10 cellular contexts compared by ENCODE assay signal in genomic region chr11:92269021-92269420, GRCh38. TPM values are rescaled to one million over a fixed set of nuclear protein-coding genes. Genes with fewer than 3 reads are reported as not detected.
A peak's percentile ranks its signal among the peaks of the same experiment; 100 is the strongest.
DNase-seq lines count a peak whose midpoint lies in the region; ATAC-seq and TF ChIP-seq lines count a peak whose summit lies in the region.
"Had no signal": no experiment of that assay in that cellular context is flagged by ENCODE, and none has a peak within 500 bp of the region (broad histone marks: within the 10 kb centered on the region; RNA-seq: fewer than 3 reads in every experiment).

No MANE protein-coding gene starts in this region.

- H3K27me3 ChIP-seq in skeletal muscle satellite cell (ENCODE audit: control insufficient read depth, insufficient read depth, low read length), result no peaks in the 10 kb centered on the region

- POLR2A ChIA-PET in WTC11 (lab: Charles Lee), result no interaction called here

- H3K4me1 ChIP-seq in skeletal muscle satellite cell (ENCODE audit: control insufficient read depth, insufficient read depth, low read length), result peaks cover 13% of the 10 kb centered on the region

- peak overlapping the region; percentile 27 for H3K4me2 ChIP-seq in skeletal muscle satellite cell (ENCODE audit: low read length)

- CTCF ChIA-PET in WTC11 (lab: Charles Lee), result interaction anchor here (1.2 to 1.4 kb wide), 2 partner anchors 71 to 132 kb away, joined by 3 to 5 read pairs; no protein-coding TSS in a partner anchor

- H3K9ac ChIP-seq in skeletal muscle satellite cell (ENCODE audit: low read depth, low read length), result peak overlapping the region; percentile 8

- no peaks in the 10 kb centered on the region for H3K9me3 ChIP-seq in skeletal muscle satellite cell (replicated peaks; ENCODE audit: low read length)

- no peak overlapping the region for H3K4me3 Mint-ChIP-seq in WTC11
- H3K4me3 Mint-ChIP-seq: naive B cell had no signal

- peaks cover 2% of the 10 kb centered on the region; the same call in 1 of the 2 replicates for H3K36me3 Mint-ChIP-seq in WTC11
- H3K36me3 Mint-ChIP-seq: naive B cell had no signal

- H3K4me3 ChIP-seq in HFF-Myc (replicated peaks; ENCODE audit: low read depth, low read length), result no peak overlapping the region
- no peak overlapping the region for H3K4me3 ChIP-seq in skeletal muscle satellite cell (ENCODE audit: low read length)
- H3K4me3 ChIP-seq: K562 had no signal

- TF ChIP-seq CTCF in HFF-Myc (IDR thresholded peaks at IDR 0.05; ENCODE audit: low read depth, low read length, missing control alignments), result no peak
- TF ChIP-seq CTCF in WTC11 (IDR thresholded peaks at IDR 0.05), result no peak

- peak; percentile 26 for DNase-seq in HFF-Myc (ENCODE audit: extremely low read depth, low read depth)
- DNase-seq in WTC11 (ENCODE audit: low spot score), result no peak
- DNase-seq in foreskin melanocyte, result peak; percentile 42
- no peak for DNase-seq in Kasumi-1 (lab: John Stamatoyannopoulos, UW)
- no peak for DNase-seq in effector CD4-positive, alpha-beta T cell
- DNase-seq: anterior cingulate cortex, naive B cell had no signal

- H3K4me1 Mint-ChIP-seq in WTC11, result peaks cover 45% of the 10 kb centered on the region
- H3K4me1 Mint-ChIP-seq: naive B cell had no signal

- ATAC-seq in WTC11 (peak; percentile 36; the same call in 1 of the 2 replicates), HG02840 (IDR thresholded peaks at IDR 0.05; ENCODE audit: low FRiP score, unreplicated experiment) (no peak)
- ATAC-seq: K562 had no signal

- no peak overlapping the region for H3K27ac Mint-ChIP-seq in WTC11
- H3K27ac Mint-ChIP-seq: naive B cell had no signal

- H3K27me3 Mint-ChIP-seq in WTC11 (ENCODE audit: low read depth), result no peaks in the 10 kb centered on the region
- H3K27me3 Mint-ChIP-seq: naive B cell had no signal

- H3K9me3 Mint-ChIP-seq in WTC11, result no peaks in the 10 kb centered on the region

- H3K36me3 ChIP-seq in skeletal muscle satellite cell (ENCODE audit: insufficient read depth, low read length), result no peaks in the 10 kb centered on the region

TF ChIP-seq in WTC11, 78 proteins besides CTCF, POLR2A, EP300 and RAD21 (continues in another document):
- TF ChIP-seq NR1H2 (CRISPR knock-in tag; IDR thresholded peaks at IDR 0.05) (no peak), NR3C1 (CRISPR knock-in tag; conservative IDR thresholded peaks at IDR 0.05; ENCODE audit: low read depth) (no peak), FOXP1 (CRISPR knock-in tag; IDR thresholded peaks at IDR 0.05; ENCODE audit: borderline replicate concordance) (no peak), HMGXB4 (CRISPR knock-in tag; IDR thresholded peaks at IDR 0.05) (no peak), AFF4 (CRISPR knock-in tag; IDR thresholded peaks at IDR 0.05; ENCODE audit: borderline replicate concordance) (no peak), TEAD1 (CRISPR knock-in tag; IDR thresholded peaks at IDR 0.05) (no peak), ARID4B (CRISPR knock-in tag; IDR thresholded peaks at IDR 0.05; ENCODE audit: borderline replicate concordance) (no peak), HMGA2 (CRISPR knock-in tag; IDR thresholded peaks at IDR 0.05) (no peak), GABPB1 (CRISPR knock-in tag; IDR thresholded peaks at IDR 0.05) (no peak), ZNF138 (CRISPR knock-in tag; conservative IDR thresholded peaks at IDR 0.05) (no peak), ATF6 (CRISPR knock-in tag; IDR thresholded peaks at IDR 0.05) (no peak), TCF7 (CRISPR knock-in tag; IDR thresholded peaks at IDR 0.05; ENCODE audit: low read depth) (no peak)

RNA-seq across cellular contexts. Expression of gene FAT3, which starts 44.4 kb away (rescaled TPM):
- 25.3 to 30.9 TPM (median 25.8 TPM) in 3 replicates for total RNA-seq in WTC11 (2021)
- total RNA-seq in skeletal muscle satellite cell (2012; rRNA removed), result 1.5 and 3.1 TPM in 2 replicates

Comparison
In these comparisons a context has a peak if more than half of its experiments do, and no peak if none do; other contexts are left out.
1. DNase-seq: peak in HFF-Myc (single experiment) and foreskin melanocyte (single experiment); none in WTC11 (single experiment), Kasumi-1 (0 of 2) and effector CD4-positive, alpha-beta T cell (single experiment).